In the genomic region with DNA sequence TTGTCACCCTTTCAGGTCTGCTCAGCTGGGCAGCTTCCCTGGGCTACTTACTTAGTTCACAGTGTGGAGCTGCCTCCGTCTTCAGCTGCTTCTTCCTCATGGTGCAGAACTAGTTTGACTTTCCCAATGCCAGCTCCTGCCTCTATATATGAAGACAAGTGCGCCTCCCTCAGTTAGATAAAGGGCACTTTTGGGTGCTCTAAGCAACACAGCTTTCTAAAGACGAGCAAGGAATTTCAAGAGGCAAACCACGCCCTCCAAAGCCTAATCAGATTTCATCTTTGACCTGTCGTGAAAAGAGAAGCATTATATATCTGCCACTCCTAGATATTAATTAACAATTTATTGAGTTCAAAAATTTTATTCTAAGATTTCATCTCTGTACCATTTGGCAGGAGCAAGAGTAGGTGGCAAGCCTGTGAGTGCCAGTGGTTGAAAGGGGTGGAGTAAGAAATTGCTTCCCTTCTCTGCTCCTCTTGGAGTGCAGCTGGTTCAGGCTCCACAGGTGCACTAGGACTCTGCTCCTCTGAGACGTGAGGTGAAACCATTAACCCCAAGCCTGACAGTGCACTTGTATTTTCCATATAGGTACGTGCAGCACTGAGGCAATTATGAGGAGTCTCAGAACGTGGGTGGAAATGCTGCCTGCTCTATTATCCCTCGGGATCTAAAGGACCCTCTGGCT, we compare ENCODE assay signal across 8 cellular contexts. TPM values are rescaled to one million over a fixed set of nuclear protein-coding genes. Genes with fewer than 3 reads are reported as not detected.
A peak's percentile ranks its signal among the peaks of the same experiment; 100 is the strongest.
DNase-seq lines count a peak whose midpoint lies in the region; ATAC-seq and TF ChIP-seq lines count a peak whose summit lies in the region.

No MANE protein-coding gene starts in this region.

- H3K79me2 ChIP-seq in GM23338 (replicated peaks; ENCODE audit: insufficient read depth): peaks cover 23% of the 10 kb centered on the region

- no peak overlapping the region for H3K4me3 ChIP-seq in BJ (ENCODE audit: low read depth, low read length)
- no peak overlapping the region for H3K4me3 ChIP-seq in GM23338
- peak overlapping the region; percentile 76 for H3K4me3 ChIP-seq in adipocyte (ENCODE audit: low read length)

- peaks cover 36% of the 10 kb centered on the region for H3K4me1 Mint-ChIP-seq in GM23338

- peak overlapping the region; percentile 0; the same call in 1 of the 2 replicates for H2AFZ ChIP-seq in GM23338

- no peak overlapping the region for H3K27ac Mint-ChIP-seq in GM23338

- H3K27me3 ChIP-seq in BJ (ENCODE audit: control insufficient read depth, insufficient read depth, low read length) (no peaks in the 10 kb centered on the region), GM23338 (ENCODE audit: insufficient read depth) (no peaks in the 10 kb centered on the region), adipocyte (replicated peaks; ENCODE audit: control insufficient read depth, insufficient read depth, low read length) (no peaks in the 10 kb centered on the region)

- peaks cover 9% of the 10 kb centered on the region for H3K27me3 Mint-ChIP-seq in GM23338 (ENCODE audit: insufficient read depth, low read depth, poor library complexity)

- H3K36me3 ChIP-seq in BJ (ENCODE audit: control insufficient read depth, insufficient read depth, low read length) (no peaks in the 10 kb centered on the region), GM23338 (ENCODE audit: insufficient read depth) (no peaks in the 10 kb centered on the region), adipocyte (ENCODE audit: control insufficient read depth, insufficient read depth, low read length, severe bottlenecking) (no peaks in the 10 kb centered on the region)

- peak overlapping the region; percentile 10; the same call in 1 of the 3 replicates for H3K4me3 Mint-ChIP-seq in GM23338

- CTCF ChIA-PET in BJ (lab: Yijun Ruan, JAX): interaction anchor here (0.5 to 1.7 kb wide), 12 partner anchors 11 to 368 kb away, joined by 3 to 6 read pairs (median 4); no protein-coding TSS in a partner anchor

- H3K4me1 ChIP-seq in GM23338 (ENCODE audit: insufficient read depth) (peaks cover 32% of the 10 kb centered on the region), adipocyte (ENCODE audit: control insufficient read depth, insufficient read depth, low read length) (peaks cover 36% of the 10 kb centered on the region)

- H3K9ac ChIP-seq in adipocyte (ENCODE audit: low read length): peak overlapping the region; percentile 74

- no peaks in the 10 kb centered on the region for H3K36me3 Mint-ChIP-seq in GM23338 (ENCODE audit: low read depth)

- ATAC-seq in GM23338: peak; percentile 18
- no peak for ATAC-seq in HG03342 (IDR thresholded peaks at IDR 0.05; ENCODE audit: unreplicated experiment)
- no peak for ATAC-seq in HG02938 (IDR thresholded peaks at IDR 0.05; ENCODE audit: unreplicated experiment)

- no peaks in the 10 kb centered on the region for H4K20me1 ChIP-seq in GM23338 (replicated peaks; ENCODE audit: insufficient read depth)

- H3K9me3 ChIP-seq in adipocyte (ENCODE audit: control insufficient read depth, low read length): no peaks in the 10 kb centered on the region

- peaks cover 5% of the 10 kb centered on the region; the same call in 1 of the 2 replicates for H3F3A ChIP-seq in GM23338 (replicated peaks; ENCODE audit: low read depth)

- no peaks in the 10 kb centered on the region for H3K9me3 Mint-ChIP-seq in GM23338

- no peaks in the 10 kb centered on the region for H3K9me2 ChIP-seq in GM23338 (ENCODE audit: insufficient read depth)

- peak overlapping the region; percentile 21 for H3K4me2 ChIP-seq in GM23338

- DNase-seq in BJ (ENCODE audit: low read depth) (no peak), GM23338 (ENCODE audit: low spot score) (peak; percentile 89), NCI-H526 (lab: John Stamatoyannopoulos, UW) (peak; percentile 28 to 69), adipocyte (ENCODE audit: low read depth) (peak; percentile 73), left kidney (ENCODE audit: low read depth, low spot score) (peak; percentile 55), NCI-H2029 (lab: John Stamatoyannopoulos, UW) (no peak)

- no peak overlapping the region for H3K27ac ChIP-seq in GM23338 (ENCODE audit: low read depth)

- TF ChIP-seq CTCF in BJ (IDR thresholded peaks at IDR 0.05; ENCODE audit: insufficient read depth, low read depth, low read length) (peak; percentile 43), GM23338 (conservative IDR thresholded peaks at IDR 0.05; ENCODE audit: low read depth in 2 of 2) (peak; percentile 63 to 80)

- POLR2A ChIA-PET in BJ (lab: Charles Lee): interaction anchor here (0.6 to 0.7 kb wide), 2 partner anchors 55 to 94 kb away, joined by 3 read pairs; partner anchors contain the start of gene CSRNP2

TF ChIP-seq in GM23338, 12 proteins besides CTCF, POLR2A, EP300 and RAD21 (continues in another document):
- TF ChIP-seq CREB1 (CRISPR knock-in tag; IDR thresholded peaks at IDR 0.05; ENCODE audit: low read depth) (no peak), ZNF331 (CRISPR knock-in tag; IDR thresholded peaks at IDR 0.05; ENCODE audit: low read depth) (no peak), EZH2phosphoT487 (IDR thresholded peaks at IDR 0.05; ENCODE audit: unreplicated experiment) (no peak), EZH2 (IDR thresholded peaks at IDR 0.05; ENCODE audit: low read depth, unreplicated experiment) (no peak), ZNF114 (CRISPR knock-in tag; IDR thresholded peaks at IDR 0.05) (no peak), ETS1 (IDR thresholded peaks at IDR 0.05) (no peak), JUNB (IDR thresholded peaks at IDR 0.05; ENCODE audit: unreplicated experiment) (no peak)
- TF ChIP-seq, protein P1, sequence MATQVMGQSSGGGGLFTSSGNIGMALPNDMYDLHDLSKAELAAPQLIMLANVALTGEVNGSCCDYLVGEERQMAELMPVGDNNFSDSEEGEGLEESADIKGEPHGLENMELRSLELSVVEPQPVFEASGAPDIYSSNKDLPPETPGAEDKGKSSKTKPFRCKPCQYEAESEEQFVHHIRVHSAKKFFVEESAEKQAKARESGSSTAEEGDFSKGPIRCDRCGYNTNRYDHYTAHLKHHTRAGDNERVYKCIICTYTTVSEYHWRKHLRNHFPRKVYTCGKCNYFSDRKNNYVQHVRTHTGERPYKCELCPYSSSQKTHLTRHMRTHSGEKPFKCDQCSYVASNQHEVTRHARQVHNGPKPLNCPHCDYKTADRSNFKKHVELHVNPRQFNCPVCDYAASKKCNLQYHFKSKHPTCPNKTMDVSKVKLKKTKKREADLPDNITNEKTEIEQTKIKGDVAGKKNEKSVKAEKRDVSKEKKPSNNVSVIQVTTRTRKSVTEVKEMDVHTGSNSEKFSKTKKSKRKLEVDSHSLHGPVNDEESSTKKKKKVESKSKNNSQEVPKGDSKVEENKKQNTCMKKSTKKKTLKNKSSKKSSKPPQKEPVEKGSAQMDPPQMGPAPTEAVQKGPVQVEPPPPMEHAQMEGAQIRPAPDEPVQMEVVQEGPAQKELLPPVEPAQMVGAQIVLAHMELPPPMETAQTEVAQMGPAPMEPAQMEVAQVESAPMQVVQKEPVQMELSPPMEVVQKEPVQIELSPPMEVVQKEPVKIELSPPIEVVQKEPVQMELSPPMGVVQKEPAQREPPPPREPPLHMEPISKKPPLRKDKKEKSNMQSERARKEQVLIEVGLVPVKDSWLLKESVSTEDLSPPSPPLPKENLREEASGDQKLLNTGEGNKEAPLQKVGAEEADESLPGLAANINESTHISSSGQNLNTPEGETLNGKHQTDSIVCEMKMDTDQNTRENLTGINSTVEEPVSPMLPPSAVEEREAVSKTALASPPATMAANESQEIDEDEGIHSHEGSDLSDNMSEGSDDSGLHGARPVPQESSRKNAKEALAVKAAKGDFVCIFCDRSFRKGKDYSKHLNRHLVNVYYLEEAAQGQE (IDR thresholded peaks at IDR 0.05; ENCODE audit: unreplicated experiment): no peak

RNA-seq across cellular contexts. Expression of gene SLC11A2, which starts 2.1 kb away (rescaled TPM):
- polyA plus RNA-seq in BJ (2011; rRNA removed) (51.4 and 55.4 TPM in 2 replicates), GM23338 (2016; fragmentation: Nextera tagmentation; extraction: Ambion mirVana) (17.2 and 19.4 TPM in 2 replicates)
- 37.3 and 64.5 TPM in 2 replicates for polyA minus RNA-seq in BJ (2011; rRNA and poly(A)+ RNA removed)
- 48.9 and 68.6 TPM in 2 replicates for total RNA-seq in GM23338 (2014; rRNA removed; shearing (Covaris generic))

RNA-seq across cellular contexts. Expression of gene LETMD1, which starts 19.9 kb away (rescaled TPM):
- polyA plus RNA-seq in BJ (2011; rRNA removed) (57.1 and 58.9 TPM in 2 replicates), GM23338 (2016; fragmentation: Nextera tagmentation; extraction: Ambion mirVana) (15.7 and 15.8 TPM in 2 replicates)
- polyA minus RNA-seq in BJ (2011; rRNA and poly(A)+ RNA removed): 22.3 and 28.3 TPM in 2 replicates
- 29.9 and 43.0 TPM in 2 replicates for total RNA-seq in GM23338 (2014; rRNA removed; shearing (Covaris generic))

RNA-seq across cellular contexts. Expression of gene CSRNP2, which starts 55.1 kb away (rescaled TPM):
- polyA plus RNA-seq in BJ (2011; rRNA removed) (20.9 and 21.0 TPM in 2 replicates), GM23338 (2016; fragmentation: Nextera tagmentation; extraction: Ambion mirVana) (6.9 and 7.3 TPM in 2 replicates)
- polyA minus RNA-seq in BJ (2011; rRNA and poly(A)+ RNA removed): 13.7 and 21.2 TPM in 2 replicates
- total RNA-seq in GM23338 (2014; rRNA removed; shearing (Covaris generic)): 28.8 and 30.9 TPM in 2 replicates

Comparison
In these comparisons a context has a peak if more than half of its experiments do, and no peak if none do; other contexts are left out.
1. DNase-seq: peak in GM23338 (single experiment), NCI-H526 (2 of 2), adipocyte (single experiment) and left kidney (single experiment); none in BJ (single experiment) and NCI-H2029 (single experiment).